In genomic region chr7:153943428-153944370, GRCh38 we compare ENCODE assay signal across 22 cellular contexts.
DNase-seq lines count a peak whose midpoint lies in the region; ATAC-seq and TF ChIP-seq lines count a peak whose summit lies in the region.
"Had no signal": no experiment of that assay in that cellular context is flagged by ENCODE, and none has a peak within 500 bp of the region (broad histone marks: within the 10 kb centered on the region; RNA-seq: fewer than 3 reads in every experiment).

No MANE protein-coding gene starts in this region.

- H3K4me1 Mint-ChIP-seq in endothelial cell (ENCODE audit: unreplicated experiment): no peaks in the 10 kb centered on the region

- peaks cover 5% of the 10 kb centered on the region for H3K27me3 Mint-ChIP-seq in endothelial cell (ENCODE audit: unreplicated experiment)

- no peak overlapping the region for H3K4me3 Mint-ChIP-seq in endothelial cell (ENCODE audit: unreplicated experiment)

- H3K27ac Mint-ChIP-seq in endothelial cell (ENCODE audit: unreplicated experiment): no peak overlapping the region

- peaks cover 13% of the 10 kb centered on the region for H3K36me3 Mint-ChIP-seq in endothelial cell (ENCODE audit: low read depth, unreplicated experiment)

- no peak for TF ChIP-seq CTCF in endothelial cell (IDR thresholded peaks at IDR 0.05; ENCODE audit: unreplicated experiment)

- H3K9me3 Mint-ChIP-seq in endothelial cell (ENCODE audit: unreplicated experiment): peaks cover 47% of the 10 kb centered on the region

- no peak for ATAC-seq in GM21367 (IDR thresholded peaks at IDR 0.05; ENCODE audit: unreplicated experiment)
- ATAC-seq in HG03342 (IDR thresholded peaks at IDR 0.05; ENCODE audit: unreplicated experiment): no peak
- ATAC-seq: gastroesophageal sphincter, HCT116, HepG2, right cardiac atrium had no signal

- DNase-seq in Ammon's horn (ENCODE audit: low spot score) (peak; percentile 79), NCI-H2107 (lab: John Stamatoyannopoulos, UW) (peak; percentile 45), cerebellar cortex (ENCODE audit: low spot score) (peak; percentile 52), midbrain (lab: John Stamatoyannopoulos, UW) (peak; percentile 28), amniotic stem cell (lab: John Stamatoyannopoulos, UW) (no peak), endothelial cell (ENCODE audit: low spot score) (no peak)
- DNase-seq: 8988T; activated CD4-positive, CD25-positive, alpha-beta regulatory T cell treated with anti-CD3 and anti-CD28 coated beads, Interleukin-2, amount 50 U/mL, for 72 hours; activated naive CD4-positive, alpha-beta T cell treated with anti-CD3 and anti-CD28 coated beads, Interleukin-2, amount 50 U/mL, for 16 hours; AML-193; cerebellar nuclear complex; effector CD8-positive, alpha-beta T cell; esophagus squamous epithelium; left ventricle myocardium inferior; NCI-H1417 treated with DMSO at 0.1 percent for 48 hours; NCI-H446; right cardiac atrium had no signal

Comparison
In these comparisons a context has a peak if more than half of its experiments do, and no peak if none do; other contexts are left out.
1. DNase-seq: peak in Ammon's horn (single experiment), NCI-H2107 (single experiment), cerebellar cortex (single experiment) and midbrain (single experiment); none in amniotic stem cell (single experiment) and endothelial cell (single experiment).